Comparison of ENCODE assay signal across 15 cellular contexts in the genomic region with DNA sequence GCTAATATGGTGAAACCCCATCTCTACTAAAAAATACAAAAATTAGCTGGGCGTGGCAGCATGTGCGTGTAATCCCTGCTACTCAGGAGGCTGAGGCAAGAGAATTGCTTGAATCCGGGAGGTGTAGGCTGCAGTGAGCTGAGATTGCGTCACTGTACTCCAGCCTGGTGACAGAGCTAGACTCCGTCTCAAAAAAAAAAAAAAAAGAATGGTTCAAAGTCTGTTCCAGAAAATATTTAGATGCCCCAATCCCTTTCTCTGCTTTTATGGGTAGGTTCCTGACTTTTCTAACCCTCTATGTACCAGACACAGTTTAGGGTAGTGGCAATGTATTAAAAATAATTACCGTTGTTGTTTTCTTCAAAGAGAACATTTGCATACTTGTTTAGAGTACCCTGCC.
A peak's percentile ranks its signal among the peaks of the same experiment; 100 is the strongest.
DNase-seq lines count a peak whose midpoint lies in the region; ATAC-seq and TF ChIP-seq lines count a peak whose summit lies in the region.
"Had no signal": no experiment of that assay in that cellular context is flagged by ENCODE, and none has a peak within 500 bp of the region (broad histone marks: within the 10 kb centered on the region; RNA-seq: fewer than 3 reads in every experiment).

No MANE protein-coding gene starts in this region.

- ATAC-seq in HG03196 (IDR thresholded peaks at IDR 0.05; ENCODE audit: unreplicated experiment) (no peak), HG02938 (IDR thresholded peaks at IDR 0.05; ENCODE audit: unreplicated experiment) (no peak)
- ATAC-seq in stimulated activated effector memory CD8-positive, alpha-beta T cell treated with anti-CD3 and anti-CD28 coated beads, Interleukin-12 subunit alpha, Interleukin-12 subunit beta, amount 100 ng/mL, for 72 hours: no peak
- ATAC-seq: A549 had no signal

- H3K4me3 Mint-ChIP-seq in stimulated activated effector memory CD8-positive, alpha-beta T cell treated with anti-CD3 and anti-CD28 coated beads, Interleukin-12 subunit alpha, Interleukin-12 subunit beta, amount 100 ng/mL, for 72 hours: no peak overlapping the region
- no peak overlapping the region for H3K4me3 Mint-ChIP-seq in immature natural killer cell
- H3K4me3 Mint-ChIP-seq: CD4-positive, alpha-beta memory T cell; IgD-negative memory B cell had no signal

- H3K27me3 Mint-ChIP-seq in immature natural killer cell (ENCODE audit: low read depth in 3 of 3): peaks cover 2 to 7% (median 4%) of the 10 kb centered on the region in 3 donors

- H3K36me3 Mint-ChIP-seq in stimulated activated effector memory CD8-positive, alpha-beta T cell treated with anti-CD3 and anti-CD28 coated beads, Interleukin-12 subunit alpha, Interleukin-12 subunit beta, amount 100 ng/mL, for 72 hours: no peaks in the 10 kb centered on the region
- H3K36me3 Mint-ChIP-seq in immature natural killer cell: peaks cover 0 to 8% (median 3%) of the 10 kb centered on the region in 3 donors
- H3K36me3 Mint-ChIP-seq: CD4-positive, alpha-beta memory T cell; IgD-negative memory B cell had no signal

- H3K4me3 ChIP-seq in liver (ENCODE audit: low read depth in 1 of 3, low read length in 3 of 3): no peak overlapping the region
- H3K4me3 ChIP-seq: A549 had no signal

- peaks cover 5% of the 10 kb centered on the region for H3K9me3 Mint-ChIP-seq in stimulated activated effector memory CD8-positive, alpha-beta T cell treated with anti-CD3 and anti-CD28 coated beads, Interleukin-12 subunit alpha, Interleukin-12 subunit beta, amount 100 ng/mL, for 72 hours
- peaks cover 3 to 20% (median 12%) of the 10 kb centered on the region in 6 donors for H3K9me3 Mint-ChIP-seq in immature natural killer cell

- no peaks in the 10 kb centered on the region for H3K36me3 ChIP-seq in liver (ENCODE audit: control insufficient read depth in 4 of 4, insufficient read depth in 3 of 4, low read depth in 1 of 4, low read length in 3 of 4)
- H3K36me3 ChIP-seq: BE2C had no signal

- DNase-seq in MV-4-11 (lab: John Stamatoyannopoulos, UW): peak; percentile 4
- peak; percentile 35 for DNase-seq in amniotic epithelial cell (ENCODE audit: low read depth)
- no peak for DNase-seq in stimulated activated effector memory CD8-positive, alpha-beta T cell treated with anti-CD3 and anti-CD28 coated beads, Interleukin-12 subunit alpha, Interleukin-12 subunit beta, amount 100 ng/mL, for 72 hours (ENCODE audit: low spot score in 2 of 2)
- DNase-seq in immature natural killer cell: no peak
- DNase-seq: BE2C; CD4-positive, alpha-beta memory T cell; DND-41; GDM1; H7 had no signal

- H3K4me1 Mint-ChIP-seq in stimulated activated effector memory CD8-positive, alpha-beta T cell treated with anti-CD3 and anti-CD28 coated beads, Interleukin-12 subunit alpha, Interleukin-12 subunit beta, amount 100 ng/mL, for 72 hours: no peaks in the 10 kb centered on the region
- H3K4me1 Mint-ChIP-seq in immature natural killer cell: no peaks in the 10 kb centered on the region
- H3K4me1 Mint-ChIP-seq: CD4-positive, alpha-beta memory T cell; IgD-negative memory B cell had no signal

- no peak overlapping the region for H3K27ac ChIP-seq in liver (ENCODE audit: low read depth in 1 of 2, low read length in 2 of 2)
- H3K27ac ChIP-seq: A549, C4-2B had no signal

- no peak overlapping the region for H3K9ac ChIP-seq in liver (ENCODE audit: low read depth in 1 of 2, low read length in 2 of 2)

- TF ChIP-seq CTCF in liver (IDR thresholded peaks at IDR 0.05; ENCODE audit: low read depth, low read length, missing input control): no peak

- H3K9me3 ChIP-seq in liver (ENCODE audit: control insufficient read depth in 4 of 4, low read length in 3 of 4): peaks cover 3 to 13% (median 4%) of the 10 kb centered on the region in 4 donors
- H3K9me3 ChIP-seq: BE2C had no signal

- peaks cover 0 to 1% (median 0%) of the 10 kb centered on the region in 4 donors for H3K4me1 ChIP-seq in liver (ENCODE audit: control insufficient read depth in 4 of 4, insufficient read depth in 4 of 4, low read length in 3 of 4)
- H3K4me1 ChIP-seq: A549, BE2C had no signal

- no peak for TF ChIP-seq RAD21 in liver (IDR thresholded peaks at IDR 0.05)

- H3K27me3 ChIP-seq in liver (ENCODE audit: control insufficient read depth in 4 of 4, insufficient read depth in 4 of 4, low read length in 3 of 4): no peaks in the 10 kb centered on the region
- H3K27me3 ChIP-seq: BE2C had no signal

- no peak overlapping the region for H3K27ac Mint-ChIP-seq in stimulated activated effector memory CD8-positive, alpha-beta T cell treated with anti-CD3 and anti-CD28 coated beads, Interleukin-12 subunit alpha, Interleukin-12 subunit beta, amount 100 ng/mL, for 72 hours
- no peak overlapping the region for H3K27ac Mint-ChIP-seq in immature natural killer cell
- H3K27ac Mint-ChIP-seq: CD4-positive, alpha-beta memory T cell; IgD-negative memory B cell had no signal

- 64% methylated on average over 6 of the region's 6 CpGs for WGBS in liver

TF ChIP-seq in liver, 16 proteins besides CTCF, POLR2A, EP300 and RAD21:
- peak; percentile 3 to 54 for TF ChIP-seq HNF4A (conservative IDR thresholded peaks at IDR 0.05)
- no peak for TF ChIP-seq YY1 (IDR thresholded peaks at IDR 0.05)
- TF ChIP-seq RXRA (IDR thresholded peaks at IDR 0.05): no peak
- TF ChIP-seq SP1 (IDR thresholded peaks at IDR 0.05): no peak

Comparison
In these comparisons a context has a peak if more than half of its experiments do, and no peak if none do; other contexts are left out.
1. DNase-seq: peak in MV-4-11 (single experiment) and amniotic epithelial cell (single experiment); none in stimulated activated effector memory CD8-positive, alpha-beta T cell treated with anti-CD3 and anti-CD28 coated beads, Interleukin-12 subunit alpha, Interleukin-12 subunit beta, amount 100 ng/mL, for 72 hours (0 of 2) and immature natural killer cell (0 of 3).